Comparison of ENCODE assay signal across 6 cellular contexts in genomic region chr21:18553786-18554185, GRCh38.
"Had no signal": no experiment of that assay in that cellular context is flagged by ENCODE, and none has a peak within 500 bp of the region (broad histone marks: within the 10 kb centered on the region; RNA-seq: fewer than 3 reads in every experiment).

No MANE protein-coding gene starts in this region.

- H3K4me3 ChIP-seq: GM23338, K562 had no signal

- ATAC-seq: GM23338, HCT116, K562 had no signal

- H3K4me3 Mint-ChIP-seq: GM23338, H9, HFFc6 had no signal

- H3K9me3 Mint-ChIP-seq: GM23338, H9 had no signal

- DNase-seq: H9, HFFc6, IMR-90 had no signal

- H3K27ac Mint-ChIP-seq: GM23338, H9, HFFc6 had no signal

- H3K4me1 Mint-ChIP-seq: GM23338, H9 had no signal
